ENCODE assay signal across 1 cellular context in the genomic region with DNA sequence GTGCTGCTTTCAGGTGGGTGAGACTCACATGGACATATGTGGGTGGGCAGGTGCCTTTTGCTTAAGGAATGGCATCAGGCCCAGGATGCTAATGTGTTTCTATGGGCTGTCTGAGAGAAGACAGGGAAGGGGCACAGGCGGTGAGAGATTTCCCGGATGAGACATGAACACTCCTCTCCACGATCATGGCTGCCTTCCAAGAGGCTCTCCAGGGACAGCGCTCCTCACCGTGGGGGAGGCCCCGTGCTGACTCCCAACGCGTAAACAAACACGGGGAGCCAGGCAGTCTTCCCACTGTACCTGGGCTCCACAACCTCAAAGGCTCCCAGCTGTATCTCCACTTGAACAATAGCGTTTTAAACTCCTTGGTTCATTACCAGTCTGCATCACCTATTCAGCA.
A peak's percentile ranks its signal among the peaks of the same experiment; 100 is the strongest.
TF ChIP-seq lines count a peak whose summit lies in the region.

No MANE protein-coding gene starts in this region.

TF ChIP-seq in HEK293, 187 proteins besides CTCF, POLR2A, EP300 and RAD21 (continued from another document):
- TF ChIP-seq REST (tag by site-specific recombination; IDR thresholded peaks at IDR 0.05): no peak
- peak; percentile 89 for TF ChIP-seq ZIC2 (tag by site-specific recombination; IDR thresholded peaks at IDR 0.05)
- TF ChIP-seq GLIS1 (tag by site-specific recombination; IDR thresholded peaks at IDR 0.05): peak; percentile 97
- TF ChIP-seq IKZF3 (tag by site-specific recombination; IDR thresholded peaks at IDR 0.05): no peak
- TF ChIP-seq ZNF404 (tag by site-specific recombination; IDR thresholded peaks at IDR 0.05): no peak
- no peak for TF ChIP-seq ZNF580 (tag by site-specific recombination; IDR thresholded peaks at IDR 0.05)
- no peak for TF ChIP-seq ZNF704 (tag by site-specific recombination; IDR thresholded peaks at IDR 0.05)
- no peak for TF ChIP-seq ZFP37 (tag by site-specific recombination; IDR thresholded peaks at IDR 0.05)
- TF ChIP-seq OVOL3 (tag by site-specific recombination; IDR thresholded peaks at IDR 0.05): no peak
- TF ChIP-seq ZNF302 (tag by site-specific recombination; IDR thresholded peaks at IDR 0.05; ENCODE audit: low read depth): no peak
- TF ChIP-seq ZNF830 (tag by site-specific recombination; IDR thresholded peaks at IDR 0.05; ENCODE audit: low read depth): no peak
- no peak for TF ChIP-seq ZSCAN30 (tag by site-specific recombination; IDR thresholded peaks at IDR 0.05)
- TF ChIP-seq ZNF473 (tag by site-specific recombination; IDR thresholded peaks at IDR 0.05): no peak
- no peak for TF ChIP-seq ZNF501 (tag by site-specific recombination; IDR thresholded peaks at IDR 0.05)
- no peak for TF ChIP-seq HOXA7 (CRISPR knock-in tag; IDR thresholded peaks at IDR 0.05; ENCODE audit: borderline replicate concordance)
TF ChIP-seq in HEK293: peak in this region for 3.
